In genomic region chr3:25493786-25494185, GRCh38 we compare ENCODE assay signal across 20 cellular contexts.
DNase-seq lines count a peak whose midpoint lies in the region; ATAC-seq, FAIRE-seq and TF ChIP-seq lines count a peak whose summit lies in the region.
"Had no signal": no experiment of that assay in that cellular context is flagged by ENCODE, and none has a peak within 500 bp of the region (broad histone marks: within the 10 kb centered on the region; RNA-seq: fewer than 3 reads in every experiment).

No MANE protein-coding gene starts in this region.

- H3K27ac ChIP-seq in H1 (ENCODE audit: low read depth, low read length): no peak overlapping the region
- H3K27ac ChIP-seq: C4-2B, HL-60, Peyer's patch, vagina had no signal

- H3K27me3 ChIP-seq in H1 (replicated peaks in 1 of 4; ENCODE audit: control insufficient read depth in 3 of 4, extremely low read depth in 1 of 4, insufficient read depth in 3 of 4, low read length in 3 of 4): no peaks in the 10 kb centered on the region
- H3K27me3 ChIP-seq: Peyer's patch, vagina had no signal

- 0 out of 4 replicates have a peak, but pooled peaks cover 0 to 4% of the 10 kb centered on the region in 2 experiments for H3K9me3 ChIP-seq in H1 (ENCODE audit: insufficient read depth in 2 of 2, low read depth in 1 of 2, low read length in 1 of 2)

- no peak overlapping the region for H2BK5ac ChIP-seq in H1 (ENCODE audit: low read depth, low read length)

- no peak overlapping the region for H2BK20ac ChIP-seq in H1 (ENCODE audit: low read length)

- H3K36me3 ChIP-seq in H1 (ENCODE audit: control insufficient read depth in 2 of 4, insufficient read depth in 4 of 4, low read length in 3 of 4): no peaks in the 10 kb centered on the region
- H3K36me3 ChIP-seq: Peyer's patch, vagina had no signal

- in situ Hi-C loops in GM13976 (cut with MboI; ENCODE audit: low sequenced_read_pairs, unreplicated experiment): no loop called here

- TF ChIP-seq CTCF in H1 (IDR thresholded peaks at IDR 0.05; ENCODE audit: control extremely low read depth in 1 of 3, insufficient read depth in 1 of 3, low read depth in 1 of 3, low read length in 3 of 3) (no peak), osteocyte (IDR thresholded peaks at IDR 0.05) (peak; percentile 17), GM13976 (IDR thresholded peaks at IDR 0.05; ENCODE audit: borderline replicate concordance, control extremely low read depth, extremely low read depth, insufficient read depth, missing control alignments) (no peak)

- no peak overlapping the region for H4K91ac ChIP-seq in H1 (replicated peaks; ENCODE audit: insufficient read length, low read length)

- H3K4ac ChIP-seq in H1 (replicated peaks; ENCODE audit: insufficient read length, low read depth, low read length): no peak overlapping the region

- no peaks in the 10 kb centered on the region for H3K4me1 ChIP-seq in H1 (replicated peaks in 1 of 4; ENCODE audit: control insufficient read depth in 3 of 4, insufficient read depth in 4 of 4, low read length in 3 of 4)
- H3K4me1 ChIP-seq: Peyer's patch, vagina had no signal

- POLR2A ChIA-PET in H1 (lab: Charles Lee; ENCODE audit: partially characterized antibody): no interaction called here

- H2BK15ac ChIP-seq in H1 (ENCODE audit: low read length): no peak overlapping the region

- no peak overlapping the region for H4K5ac ChIP-seq in H1 (ENCODE audit: insufficient read length, low read depth, low read length)

- H3K36me3 Mint-ChIP-seq in osteocyte (ENCODE audit: unreplicated experiment): no peaks in the 10 kb centered on the region

- H4K20me1 ChIP-seq in H1 (replicated peaks in 1 of 2; ENCODE audit: control insufficient read depth in 1 of 2, insufficient read depth in 2 of 2, low read length in 2 of 2): no peaks in the 10 kb centered on the region

- H3K4me1 Mint-ChIP-seq in osteocyte (ENCODE audit: unreplicated experiment): peaks cover 69% of the 10 kb centered on the region
- H3K4me1 Mint-ChIP-seq: activated naive CD4-positive, alpha-beta T cell treated with anti-CD3 and anti-CD28 coated beads, Interleukin-2, amount 50 U/mL, for 24 hours; central memory CD8-positive, alpha-beta T cell had no signal

- no peak overlapping the region for H2BK12ac ChIP-seq in H1 (ENCODE audit: low read depth, low read length)

- no peaks in the 10 kb centered on the region for H3K27me3 Mint-ChIP-seq in osteocyte (ENCODE audit: unreplicated experiment)
- H3K27me3 Mint-ChIP-seq: central memory CD8-positive, alpha-beta T cell; stimulated activated naive CD8-positive, alpha-beta T cell treated with anti-CD3 and anti-CD28 coated beads, Interleukin-15, Interleukin-2, amounts not matched to agents 100 ng/mL and 50 ng/mL, for 24 hours had no signal

- H3K9ac ChIP-seq in H1 (replicated peaks in 1 of 4; ENCODE audit: extremely low read depth in 1 of 4, low read depth in 3 of 4, low read length in 3 of 4): no peak overlapping the region

- ATAC-seq in GM18870 (IDR thresholded peaks at IDR 0.05; ENCODE audit: unreplicated experiment): no peak
- ATAC-seq: activated CD4-positive, CD25-positive, alpha-beta regulatory T cell treated with anti-CD3 and anti-CD28 coated beads, Interleukin-2, amount 50 U/mL, for 24 hours; GM12878 had no signal

- TF ChIP-seq RAD21 in H1 (IDR thresholded peaks at IDR 0.05 in 1 of 2, conservative IDR thresholded peaks at IDR 0.05 in 1 of 2; ENCODE audit: low read depth in 2 of 2, low read length in 2 of 2): no peak

- no peak for TF ChIP-seq POLR2A in H1 (IDR thresholded peaks at IDR 0.05; ENCODE audit: control extremely low read depth in 1 of 2, low read depth in 2 of 2, low read length in 2 of 2)

- no peak overlapping the region for H3K23ac ChIP-seq in H1 (ENCODE audit: insufficient read length)

- H3K4me3 Mint-ChIP-seq in osteocyte (ENCODE audit: unreplicated experiment): no peak overlapping the region
- H3K4me3 Mint-ChIP-seq: activated naive CD4-positive, alpha-beta T cell treated with anti-CD3 and anti-CD28 coated beads, Interleukin-2, amount 50 U/mL, for 24 hours; central memory CD8-positive, alpha-beta T cell; stimulated activated naive CD8-positive, alpha-beta T cell treated with anti-CD3 and anti-CD28 coated beads, Interleukin-15, Interleukin-2, amounts not matched to agents 100 ng/mL and 50 ng/mL, for 24 hours had no signal

- TF ChIP-seq EP300 in H1 (IDR thresholded peaks at IDR 0.05; ENCODE audit: borderline replicate concordance in 1 of 2, low read depth in 2 of 2, low read length in 2 of 2): no peak

- no peak overlapping the region for H3K4me2 ChIP-seq in H1 (ENCODE audit: insufficient read depth in 1 of 2, low read depth in 2 of 2, low read length in 2 of 2)

- peaks cover 9% of the 10 kb centered on the region for H3K9me3 Mint-ChIP-seq in osteocyte (ENCODE audit: unreplicated experiment)

- H2AK5ac ChIP-seq in H1 (ENCODE audit: low read depth, low read length): no peak overlapping the region

- H3K56ac ChIP-seq in H1 (replicated peaks; ENCODE audit: insufficient read length, low read depth, low read length): no peak overlapping the region

- H3K4me3 ChIP-seq in H1 (ENCODE audit: extremely low read depth in 1 of 4, insufficient read depth in 2 of 4, low read depth in 3 of 4, low read length in 4 of 4): no peak overlapping the region
- H3K4me3 ChIP-seq: GM12878, Peyer's patch, vagina had no signal

- peak; percentile 64 for DNase-seq in ELR (ENCODE audit: low read depth)
- peak; percentile 6 for DNase-seq in RKO (ENCODE audit: low spot score)
- DNase-seq in H1 (ENCODE audit: low read depth in 1 of 2, low spot score in 2 of 2): no peak
- DNase-seq in osteocyte (ENCODE audit: extremely low spot score, unreplicated experiment): no peak
- no peak for DNase-seq in NCI-H524 (lab: John Stamatoyannopoulos, UW)
- no peak for DNase-seq in AG08396 (ENCODE audit: low spot score)
- no peak for DNase-seq in GM13976 (ENCODE audit: low spot score)
- DNase-seq: glutamatergic neuron, NCI-H187, NCI-H774, Peyer's patch had no signal

- H3K14ac ChIP-seq in H1 (ENCODE audit: insufficient read length): no peak overlapping the region

- H4K8ac ChIP-seq in H1 (ENCODE audit: extremely low read depth, insufficient read depth, low read length): no peak overlapping the region

- no peak for FAIRE-seq in H1 (lab: Jason Lieb, UNC)
- FAIRE-seq: GM12878 had no signal

- peak overlapping the region; percentile 98 for H3K27ac Mint-ChIP-seq in osteocyte (ENCODE audit: unreplicated experiment)
- H3K27ac Mint-ChIP-seq: activated naive CD4-positive, alpha-beta T cell treated with anti-CD3 and anti-CD28 coated beads, Interleukin-2, amount 50 U/mL, for 24 hours; stimulated activated naive CD8-positive, alpha-beta T cell treated with anti-CD3 and anti-CD28 coated beads, Interleukin-15, Interleukin-2, amounts not matched to agents 100 ng/mL and 50 ng/mL, for 24 hours had no signal

- no peaks in the 10 kb centered on the region for H3K79me2 ChIP-seq in H1 (ENCODE audit: control insufficient read depth in 1 of 2, insufficient read depth in 2 of 2, low read length in 2 of 2)

- H3K79me1 ChIP-seq in H1 (ENCODE audit: low read depth, low read length): no peaks in the 10 kb centered on the region

- 82% methylated on average over 1 of the region's 1 CpG; no CpG with 5 or more reads in 1 of the 2 experiments for WGBS in H1 (ENCODE audit: extremely low coverage in 1 of 2, insufficient coverage in 1 of 2, insufficient read length in 1 of 2, insufficient replicate concordance in 2 of 2, low coverage in 1 of 2, low lambda C conversion rate in 2 of 2, missing lambda C conversion rate in 1 of 2), 2 experiments

- no peak overlapping the region for H2BK120ac ChIP-seq in H1 (replicated peaks; ENCODE audit: low read depth, low read length)

- H3K23me2 ChIP-seq in H1 (ENCODE audit: low read depth, low read length): no peaks in the 10 kb centered on the region

- no peak overlapping the region for H2AFZ ChIP-seq in H1 (ENCODE audit: low read length)

- H3K18ac ChIP-seq in H1 (ENCODE audit: extremely low read depth, low read length): no peak overlapping the region

- CTCF ChIA-PET in H1 (lab: Charles Lee; ENCODE audit: partially characterized antibody): no interaction called here

TF ChIP-seq in H1, 55 proteins besides CTCF, POLR2A, EP300 and RAD21:
- no peak for TF ChIP-seq SRF (IDR thresholded peaks at IDR 0.05; ENCODE audit: low read depth, low read length)
- TF ChIP-seq ZNF274 (IDR thresholded peaks at IDR 0.05; ENCODE audit: borderline replicate concordance, extremely low read depth, low read length): peak; percentile 60; the same call in 1 of the 2 replicates

Comparison
In these comparisons a context has a peak if more than half of its experiments do, and no peak if none do; other contexts are left out.
1. DNase-seq: peak in ELR (single experiment) and RKO (single experiment); none in H1 (0 of 2), osteocyte (single experiment), NCI-H524 (0 of 2), AG08396 (single experiment) and GM13976 (single experiment).